24 cellular contexts compared by ENCODE assay signal in genomic region chr7:157470017-157470322, GRCh38.
DNase-seq lines count a peak whose midpoint lies in the region; ATAC-seq, FAIRE-seq and TF ChIP-seq lines count a peak whose summit lies in the region.
"Had no signal": no experiment of that assay in that cellular context is flagged by ENCODE, and none has a peak within 500 bp of the region (broad histone marks: within the 10 kb centered on the region; RNA-seq: fewer than 3 reads in every experiment).

No MANE protein-coding gene starts in this region.

- TF ChIP-seq POLR2A in right lobe of liver (IDR thresholded peaks at IDR 0.05) (no peak), HepG2 (IDR thresholded peaks at IDR 0.05; ENCODE audit: insufficient read depth in 1 of 2, low read depth in 2 of 2, low read length in 2 of 2) (no peak)

- H3K4me1 ChIP-seq in right lobe of liver (no peaks in the 10 kb centered on the region), HepG2 (ENCODE audit: insufficient read depth, low read length) (peaks cover 8% of the 10 kb centered on the region; the same call in 1 of the 2 replicates), Panc1 (ENCODE audit: control insufficient read depth, insufficient read depth, low read length) (no peaks in the 10 kb centered on the region), neural progenitor cell (peaks cover 11% of the 10 kb centered on the region)
- H3K4me1 ChIP-seq: BE2C had no signal

- no peak overlapping the region for H2AFZ ChIP-seq in HepG2 (ENCODE audit: low read length)
- no peak overlapping the region for H2AFZ ChIP-seq in neural progenitor cell (replicated peaks)
- H2AFZ ChIP-seq: GM23338 had no signal

- H3K27ac Mint-ChIP-seq in neural progenitor cell, result peak overlapping the region; percentile 76
- H3K27ac Mint-ChIP-seq: GM23338 had no signal

- intact Hi-C loops in right lobe of liver (cut with DNase I) (no loop called here), HepG2 (cut with micrococcal nuclease; ENCODE audit: unreplicated experiment) (no loop called here), Panc1 (cut with micrococcal nuclease; ENCODE audit: unreplicated experiment) (no loop called here)

- no peak overlapping the region for H3K4me3 Mint-ChIP-seq in neural progenitor cell
- H3K4me3 Mint-ChIP-seq: GM23338 had no signal

- ATAC-seq in right lobe of liver, result no peak
- no peak for ATAC-seq in HepG2
- ATAC-seq in Panc1, result 0 out of 2 replicates have a peak, but pooled peaks have one; percentile 12
- ATAC-seq: GM23338, SK-N-SH treated with all-trans-retinoic acid at 6 μM for 48 hours had no signal

- peak in 2 of 3 donors; percentile 37 to 47 for DNase-seq in right lobe of liver
- no peak for DNase-seq in HepG2 (ENCODE audit: low spot score)
- no peak for DNase-seq in Panc1 (ENCODE audit: low read depth, low spot score)
- DNase-seq in neural progenitor cell (ENCODE audit: low spot score), result no peak
- no peak for DNase-seq in glomerular visceral epithelial cell (ENCODE audit: extremely low spot score)
- DNase-seq in H4 (ENCODE audit: low spot score), result no peak
- no peak for DNase-seq in mesenteric fat pad (ENCODE audit: low spot score)
- DNase-seq: BE2C; DMS 273 treated with DMSO at 0.1 percent for 48 hours; DND-41; IMR-90; NCI-H1092 treated with DMSO at 0.1 percent for 48 hours; NCI-H1436 treated with DMSO at 0.1 percent for 48 hours; NCI-H1930; NCI-H2227 treated with DMSO at 0.1 percent for 48 hours; NCI-H510A; NCI-H774; NK-92 treated with Interleukin-12 subunit alpha and Interleukin-12 subunit beta, amount 100 ng/mL, for 24 hours had no signal

- H3K9me3 Mint-ChIP-seq in neural progenitor cell, result peaks cover 34% of the 10 kb centered on the region

- CTCF ChIA-PET in HepG2 (lab: Yijun Ruan, JAX; ENCODE audit: low intra/inter-chr PET ratio, low total read pairs), result no interaction called here
- CTCF ChIA-PET in Panc1 (lab: Charles Lee), result no interaction called here

- in situ Hi-C loops in HepG2 (cut with HindIII; ENCODE audit: extremely low pct_ligation_motif_present, low pct_unique_long_range_greater_than_20kb), result no loop called here
- in situ Hi-C loops in Panc1 (cut with HindIII; ENCODE audit: low pct_unique_long_range_greater_than_20kb, low sequenced_read_pairs), result no loop called here

- POLR2A ChIA-PET in HepG2 (lab: Yijun Ruan, JAX) (no interaction called here), Panc1 (lab: Charles Lee) (no interaction called here)

- WGBS in right lobe of liver (ENCODE audit: insufficient coverage, low coverage, low lambda C conversion rate, missing lambda C conversion rate), result no CpG with 5 or more reads among the region's 14 CpGs
- WGBS in HepG2 (ENCODE audit: low lambda C conversion rate), result 68% methylated on average over 11 of the region's 14 CpGs

- peaks cover 10% of the 10 kb centered on the region for H3F3A ChIP-seq in neural progenitor cell (ENCODE audit: low read depth)

- peaks cover 16% of the 10 kb centered on the region for H3K27me3 Mint-ChIP-seq in neural progenitor cell (ENCODE audit: insufficient read depth, low read depth)

- BruUV-seq in HepG2 (replicated peaks; lab: Mats Ljungman, UMichigan), result no TSS peak
- BruUV-seq in Panc1 (replicated peaks; lab: Mats Ljungman, UMichigan), result no TSS peak

- TF ChIP-seq CTCF in right lobe of liver (IDR thresholded peaks at IDR 0.05), result no peak
- no peak for TF ChIP-seq CTCF in HepG2 (CRISPR knock-in tag; IDR thresholded peaks at IDR 0.05)
- TF ChIP-seq CTCF in Panc1 (IDR thresholded peaks at IDR 0.05), result no peak
- no peak for TF ChIP-seq CTCF in neural progenitor cell (IDR thresholded peaks at IDR 0.05)

- H3K79me2 ChIP-seq in HepG2 (ENCODE audit: insufficient read depth, low read length) (no peaks in the 10 kb centered on the region), neural progenitor cell (ENCODE audit: low read depth) (no peaks in the 10 kb centered on the region)

- H3K9me3 ChIP-seq in right lobe of liver (peaks cover 0 to 3% (median 0%) of the 10 kb centered on the region in 4 donors), HepG2 (ENCODE audit: low read length) (peaks cover 13% of the 10 kb centered on the region), Panc1 (ENCODE audit: control insufficient read depth, insufficient read depth, low read depth, low read length) (peaks cover 14% of the 10 kb centered on the region), neural progenitor cell (ENCODE audit: low read depth) (no peaks in the 10 kb centered on the region)
- H3K9me3 ChIP-seq: BE2C had no signal

- TF ChIP-seq EP300 in HepG2 (IDR thresholded peaks at IDR 0.05; ENCODE audit: low read depth in 2 of 2, low read length in 2 of 2), result no peak
- TF ChIP-seq EP300 in HepG2 (CRISPR knock-in tag; IDR thresholded peaks at IDR 0.05; ENCODE audit: borderline replicate concordance), result no peak

- H3K27me3 ChIP-seq in right lobe of liver, result no peaks in the 10 kb centered on the region
- H3K27me3 ChIP-seq in HepG2 (ENCODE audit: control insufficient read depth in 1 of 2, insufficient read depth in 2 of 2, low read length in 2 of 2), result peaks cover 5 to 53% of the 10 kb centered on the region in 2 experiments; a peak in 4 of 5 replicates
- no peaks in the 10 kb centered on the region for H3K27me3 ChIP-seq in Panc1 (ENCODE audit: control insufficient read depth, insufficient read depth, low read length)
- peaks cover 18% of the 10 kb centered on the region for H3K27me3 ChIP-seq in neural progenitor cell
- H3K27me3 ChIP-seq: Peyer's patch had no signal

- H3K27ac ChIP-seq in right lobe of liver, result no peak overlapping the region
- no peak overlapping the region for H3K27ac ChIP-seq in HepG2 (ENCODE audit: extremely low read length, insufficient read depth, low read length)
- no peak overlapping the region for H3K27ac ChIP-seq in Panc1 (ENCODE audit: low read length)
- H3K27ac ChIP-seq in neural progenitor cell, result no peak overlapping the region
- H3K27ac ChIP-seq: KMS-11, Peyer's patch had no signal

- H3K4me1 Mint-ChIP-seq in neural progenitor cell, result peaks cover 38% of the 10 kb centered on the region
- H3K4me1 Mint-ChIP-seq: GM23338 had no signal

- H3K36me3 ChIP-seq in right lobe of liver (no peaks in the 10 kb centered on the region), HepG2 (replicated peaks in 1 of 2; ENCODE audit: control insufficient read depth in 1 of 2, insufficient read depth in 2 of 2, low read length in 2 of 2) (no peaks in the 10 kb centered on the region), Panc1 (ENCODE audit: control insufficient read depth, insufficient read depth, low read length) (no peaks in the 10 kb centered on the region), neural progenitor cell (no peaks in the 10 kb centered on the region)
- H3K36me3 ChIP-seq: BE2C, Peyer's patch had no signal

- H3K4me2 ChIP-seq in HepG2 (ENCODE audit: low read depth, low read length) (no peak overlapping the region), neural progenitor cell (no peak overlapping the region)
- H3K4me2 ChIP-seq: GM23338, KMS-11 had no signal

- no peak for FAIRE-seq in HepG2 (lab: Jason Lieb, UNC)
- FAIRE-seq: GM12892, HTR-8/SVneo had no signal

- H3K4me3 ChIP-seq in right lobe of liver (no peak overlapping the region), HepG2 (replicated peaks in 1 of 3; ENCODE audit: insufficient read depth in 1 of 3, low read depth in 2 of 3, low read length in 3 of 3) (no peak overlapping the region), Panc1 (ENCODE audit: low read depth in 2 of 2, low read length in 2 of 2) (no peak overlapping the region), neural progenitor cell (no peak overlapping the region)
- H3K4me3 ChIP-seq: GM23338, Peyer's patch had no signal

- H3K9ac ChIP-seq in HepG2 (ENCODE audit: insufficient read depth, low read depth, low read length), result no peak overlapping the region
- H3K9ac ChIP-seq in neural progenitor cell, result no peak overlapping the region
- H3K9ac ChIP-seq: KMS-11 had no signal

- no peaks in the 10 kb centered on the region for H4K20me1 ChIP-seq in HepG2 (ENCODE audit: insufficient read depth, low read length)
- H4K20me1 ChIP-seq in neural progenitor cell (ENCODE audit: low read depth), result no peaks in the 10 kb centered on the region

- H3K36me3 Mint-ChIP-seq in neural progenitor cell, result peaks cover 25% of the 10 kb centered on the region

- TF ChIP-seq RAD21 in HepG2 (CRISPR knock-in tag; IDR thresholded peaks at IDR 0.05), result no peak

TF ChIP-seq in HepG2, 621 proteins besides CTCF, POLR2A, EP300 and RAD21 (continues in another document):
- TF ChIP-seq ZSCAN9 (CRISPR knock-in tag; IDR thresholded peaks at IDR 0.05; ENCODE audit: borderline replicate concordance) (no peak), NFKB2 (CRISPR knock-in tag; IDR thresholded peaks at IDR 0.05; ENCODE audit: borderline replicate concordance) (no peak), ZNF800 (CRISPR knock-in tag; IDR thresholded peaks at IDR 0.05) (no peak), TCF7L2 (IDR thresholded peaks at IDR 0.05; ENCODE audit: low read depth, low read length) (no peak), ETV5 (CRISPR knock-in tag; IDR thresholded peaks at IDR 0.05; ENCODE audit: borderline replicate concordance) (no peak)
- TF ChIP-seq, protein P1, sequence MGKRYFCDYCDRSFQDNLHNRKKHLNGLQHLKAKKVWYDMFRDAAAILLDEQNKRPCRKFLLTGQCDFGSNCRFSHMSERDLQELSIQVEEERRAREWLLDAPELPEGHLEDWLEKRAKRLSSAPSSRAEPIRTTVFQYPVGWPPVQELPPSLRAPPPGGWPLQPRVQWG (CRISPR knock-in tag; IDR thresholded peaks at IDR 0.05; ENCODE audit: borderline replicate concordance, low read depth), result no peak

Comparison
In these comparisons a context has a peak if more than half of its experiments do, and no peak if none do; other contexts are left out.
1. DNase-seq: peak in right lobe of liver (2 of 3); none in HepG2 (single experiment), Panc1 (single experiment), neural progenitor cell (single experiment), glomerular visceral epithelial cell (single experiment), H4 (single experiment) and mesenteric fat pad (single experiment).